ENCODE assay signal across 20 cellular contexts in genomic region chr7:6889252-6889812, GRCh38.
"Had no signal": no experiment of that assay in that cellular context is flagged by ENCODE, and none has a peak within 500 bp of the region (broad histone marks: within the 10 kb centered on the region; RNA-seq: fewer than 3 reads in every experiment).

No MANE protein-coding gene starts in this region.

- H3K79me2 ChIP-seq: parathyroid adenoma had no signal

- H3K27me3 ChIP-seq: testis, tibial nerve had no signal

- H3K27ac ChIP-seq: esophagus squamous epithelium, gastroesophageal sphincter, parathyroid adenoma, prostate gland, spleen, testis, tibial nerve had no signal

- H3K36me3 ChIP-seq: esophagus squamous epithelium, gastroesophageal sphincter, prostate gland, spleen, tibial nerve had no signal

- H2AFZ ChIP-seq: parathyroid adenoma had no signal

- DNase-seq: esophagus squamous epithelium; foreskin fibroblast; glutamatergic neuron; islet precursor cell; mammary epithelial cell; midbrain; spleen; stimulated activated CD4-positive, alpha-beta T cell treated with anti-CD3 and anti-CD28 coated beads, Interleukin-15, amount 100 ng/mL, for 24 hours; stimulated activated CD4-positive, alpha-beta T cell treated with anti-CD3 and anti-CD28 coated beads, Interleukin-1b, Interleukin-23, amount 100 ng/mL, for 48 hours; stimulated activated CD4-positive, alpha-beta T cell treated with anti-CD3 and anti-CD28 coated beads, Interleukin-4, amount 100 ng/mL, for 24 hours; stimulated activated naive CD8-positive, alpha-beta T cell treated with anti-CD3 and anti-CD28 coated beads, Interleukin-15, amount 100 ng/mL, for 72 hours; testis had no signal

- H3K9ac ChIP-seq: parathyroid adenoma had no signal

- H3K4me1 ChIP-seq: esophagus squamous epithelium, gastroesophageal sphincter, parathyroid adenoma, prostate gland, spleen, testis, tibial nerve had no signal

- H3K36me3 Mint-ChIP-seq: natural killer cell treated with Interleukin-12 subunit alpha and Interleukin-12 subunit beta and Interleukin-15 and Interleukin-18, amount 100 ng/mL, for 72 hours; stimulated activated memory B cell treated with anti-CD40 and anti-IgM and Interleukin-4, amounts not matched to agents 10 μg/mL and 1 μg/mL and 100 μg/mL, for 72 hours had no signal

- H3K27me3 Mint-ChIP-seq: dendritic cell treated with granulocyte-macrophage colony-stimulating factor and Interleukin-4, amounts not matched to agents 40 ng/mL and 50 ng/mL, for 4 days; stimulated activated naive CD8-positive, alpha-beta T cell treated with anti-CD3 and anti-CD28 coated beads, Interleukin-15, amount 100 ng/mL, for 72 hours had no signal

- H3K4me1 Mint-ChIP-seq: stimulated activated memory B cell treated with anti-CD40 and anti-IgM and Interleukin-4, amounts not matched to agents 10 μg/mL and 1 μg/mL and 100 μg/mL, for 72 hours; stimulated activated naive CD8-positive, alpha-beta T cell treated with anti-CD3 and anti-CD28 coated beads, Interleukin-15, amount 100 ng/mL, for 72 hours had no signal

- H3K4me3 ChIP-seq: esophagus squamous epithelium, gastroesophageal sphincter, prostate gland, spleen, testis, tibial nerve had no signal

- FAIRE-seq: colon had no signal

- H3K4me3 Mint-ChIP-seq: dendritic cell treated with granulocyte-macrophage colony-stimulating factor and Interleukin-4, amounts not matched to agents 40 ng/mL and 50 ng/mL, for 4 days; natural killer cell treated with Interleukin-12 subunit alpha and Interleukin-12 subunit beta and Interleukin-15 and Interleukin-18, amount 100 ng/mL, for 72 hours; stimulated activated memory B cell treated with anti-CD40 and anti-IgM and Interleukin-4, amounts not matched to agents 10 μg/mL and 1 μg/mL and 100 μg/mL, for 72 hours; stimulated activated naive CD8-positive, alpha-beta T cell treated with anti-CD3 and anti-CD28 coated beads, Interleukin-15, amount 100 ng/mL, for 72 hours had no signal

- H3K27ac Mint-ChIP-seq: dendritic cell treated with granulocyte-macrophage colony-stimulating factor and Interleukin-4, amounts not matched to agents 40 ng/mL and 50 ng/mL, for 4 days; natural killer cell treated with Interleukin-12 subunit alpha and Interleukin-12 subunit beta and Interleukin-15 and Interleukin-18, amount 100 ng/mL, for 72 hours; stimulated activated memory B cell treated with anti-CD40 and anti-IgM and Interleukin-4, amounts not matched to agents 10 μg/mL and 1 μg/mL and 100 μg/mL, for 72 hours; stimulated activated naive CD8-positive, alpha-beta T cell treated with anti-CD3 and anti-CD28 coated beads, Interleukin-15, amount 100 ng/mL, for 72 hours had no signal

- H3K9me3 Mint-ChIP-seq: natural killer cell treated with Interleukin-12 subunit alpha and Interleukin-12 subunit beta and Interleukin-15 and Interleukin-18, amount 100 ng/mL, for 72 hours had no signal

- H3K9me3 ChIP-seq: esophagus squamous epithelium, gastroesophageal sphincter, prostate gland, spleen, testis, tibial nerve had no signal
